1 cellular context compared by ENCODE assay signal in genomic region chr7:27161721-27162547, GRCh38.
TF ChIP-seq lines count a peak whose summit lies in the region.

No MANE protein-coding gene starts in this region.

TF ChIP-seq in WTC11, 78 proteins besides CTCF, POLR2A, EP300 and RAD21 (continued from another document):
- TF ChIP-seq, protein P1, sequence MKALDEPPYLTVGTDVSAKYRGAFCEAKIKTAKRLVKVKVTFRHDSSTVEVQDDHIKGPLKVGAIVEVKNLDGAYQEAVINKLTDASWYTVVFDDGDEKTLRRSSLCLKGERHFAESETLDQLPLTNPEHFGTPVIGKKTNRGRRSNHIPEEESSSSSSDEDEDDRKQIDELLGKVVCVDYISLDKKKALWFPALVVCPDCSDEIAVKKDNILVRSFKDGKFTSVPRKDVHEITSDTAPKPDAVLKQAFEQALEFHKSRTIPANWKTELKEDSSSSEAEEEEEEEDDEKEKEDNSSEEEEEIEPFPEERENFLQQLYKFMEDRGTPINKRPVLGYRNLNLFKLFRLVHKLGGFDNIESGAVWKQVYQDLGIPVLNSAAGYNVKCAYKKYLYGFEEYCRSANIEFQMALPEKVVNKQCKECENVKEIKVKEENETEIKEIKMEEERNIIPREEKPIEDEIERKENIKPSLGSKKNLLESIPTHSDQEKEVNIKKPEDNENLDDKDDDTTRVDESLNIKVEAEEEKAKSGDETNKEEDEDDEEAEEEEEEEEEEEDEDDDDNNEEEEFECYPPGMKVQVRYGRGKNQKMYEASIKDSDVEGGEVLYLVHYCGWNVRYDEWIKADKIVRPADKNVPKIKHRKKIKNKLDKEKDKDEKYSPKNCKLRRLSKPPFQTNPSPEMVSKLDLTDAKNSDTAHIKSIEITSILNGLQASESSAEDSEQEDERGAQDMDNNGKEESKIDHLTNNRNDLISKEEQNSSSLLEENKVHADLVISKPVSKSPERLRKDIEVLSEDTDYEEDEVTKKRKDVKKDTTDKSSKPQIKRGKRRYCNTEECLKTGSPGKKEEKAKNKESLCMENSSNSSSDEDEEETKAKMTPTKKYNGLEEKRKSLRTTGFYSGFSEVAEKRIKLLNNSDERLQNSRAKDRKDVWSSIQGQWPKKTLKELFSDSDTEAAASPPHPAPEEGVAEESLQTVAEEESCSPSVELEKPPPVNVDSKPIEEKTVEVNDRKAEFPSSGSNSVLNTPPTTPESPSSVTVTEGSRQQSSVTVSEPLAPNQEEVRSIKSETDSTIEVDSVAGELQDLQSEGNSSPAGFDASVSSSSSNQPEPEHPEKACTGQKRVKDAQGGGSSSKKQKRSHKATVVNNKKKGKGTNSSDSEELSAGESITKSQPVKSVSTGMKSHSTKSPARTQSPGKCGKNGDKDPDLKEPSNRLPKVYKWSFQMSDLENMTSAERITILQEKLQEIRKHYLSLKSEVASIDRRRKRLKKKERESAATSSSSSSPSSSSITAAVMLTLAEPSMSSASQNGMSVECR (CRISPR knock-in tag; IDR thresholded peaks at IDR 0.05; ENCODE audit: borderline replicate concordance), result no peak
- TF ChIP-seq MXD4 (CRISPR knock-in tag; IDR thresholded peaks at IDR 0.05; ENCODE audit: borderline replicate concordance) (no peak), ZNF281 (CRISPR knock-in tag; IDR thresholded peaks at IDR 0.05) (no peak), ZNF671 (CRISPR knock-in tag; IDR thresholded peaks at IDR 0.05) (no peak), EMX1 (CRISPR knock-in tag; IDR thresholded peaks at IDR 0.05) (no peak), NR3C1 (CRISPR knock-in tag; conservative IDR thresholded peaks at IDR 0.05; ENCODE audit: low read depth) (no peak), GRHL2 (CRISPR knock-in tag; IDR thresholded peaks at IDR 0.05; ENCODE audit: insufficient replicate concordance, severe bottlenecking) (no peak), NFE2L1 (CRISPR knock-in tag; IDR thresholded peaks at IDR 0.05) (no peak), ZNF232 (CRISPR knock-in tag; IDR thresholded peaks at IDR 0.05) (no peak), ZBTB43 (CRISPR knock-in tag; IDR thresholded peaks at IDR 0.05) (no peak), ATF1 (CRISPR knock-in tag; IDR thresholded peaks at IDR 0.05) (no peak), ZNF121 (CRISPR knock-in tag; IDR thresholded peaks at IDR 0.05) (no peak), JUN (CRISPR knock-in tag; IDR thresholded peaks at IDR 0.05) (no peak), ZNF423 (CRISPR knock-in tag; IDR thresholded peaks at IDR 0.05) (no peak)
- TF ChIP-seq, protein P2, sequence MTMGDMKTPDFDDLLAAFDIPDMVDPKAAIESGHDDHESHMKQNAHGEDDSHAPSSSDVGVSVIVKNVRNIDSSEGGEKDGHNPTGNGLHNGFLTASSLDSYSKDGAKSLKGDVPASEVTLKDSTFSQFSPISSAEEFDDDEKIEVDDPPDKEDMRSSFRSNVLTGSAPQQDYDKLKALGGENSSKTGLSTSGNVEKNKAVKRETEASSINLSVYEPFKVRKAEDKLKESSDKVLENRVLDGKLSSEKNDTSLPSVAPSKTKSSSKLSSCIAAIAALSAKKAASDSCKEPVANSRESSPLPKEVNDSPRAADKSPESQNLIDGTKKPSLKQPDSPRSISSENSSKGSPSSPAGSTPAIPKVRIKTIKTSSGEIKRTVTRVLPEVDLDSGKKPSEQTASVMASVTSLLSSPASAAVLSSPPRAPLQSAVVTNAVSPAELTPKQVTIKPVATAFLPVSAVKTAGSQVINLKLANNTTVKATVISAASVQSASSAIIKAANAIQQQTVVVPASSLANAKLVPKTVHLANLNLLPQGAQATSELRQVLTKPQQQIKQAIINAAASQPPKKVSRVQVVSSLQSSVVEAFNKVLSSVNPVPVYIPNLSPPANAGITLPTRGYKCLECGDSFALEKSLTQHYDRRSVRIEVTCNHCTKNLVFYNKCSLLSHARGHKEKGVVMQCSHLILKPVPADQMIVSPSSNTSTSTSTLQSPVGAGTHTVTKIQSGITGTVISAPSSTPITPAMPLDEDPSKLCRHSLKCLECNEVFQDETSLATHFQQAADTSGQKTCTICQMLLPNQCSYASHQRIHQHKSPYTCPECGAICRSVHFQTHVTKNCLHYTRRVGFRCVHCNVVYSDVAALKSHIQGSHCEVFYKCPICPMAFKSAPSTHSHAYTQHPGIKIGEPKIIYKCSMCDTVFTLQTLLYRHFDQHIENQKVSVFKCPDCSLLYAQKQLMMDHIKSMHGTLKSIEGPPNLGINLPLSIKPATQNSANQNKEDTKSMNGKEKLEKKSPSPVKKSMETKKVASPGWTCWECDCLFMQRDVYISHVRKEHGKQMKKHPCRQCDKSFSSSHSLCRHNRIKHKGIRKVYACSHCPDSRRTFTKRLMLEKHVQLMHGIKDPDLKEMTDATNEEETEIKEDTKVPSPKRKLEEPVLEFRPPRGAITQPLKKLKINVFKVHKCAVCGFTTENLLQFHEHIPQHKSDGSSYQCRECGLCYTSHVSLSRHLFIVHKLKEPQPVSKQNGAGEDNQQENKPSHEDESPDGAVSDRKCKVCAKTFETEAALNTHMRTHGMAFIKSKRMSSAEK (CRISPR knock-in tag; IDR thresholded peaks at IDR 0.05; ENCODE audit: borderline replicate concordance), result no peak
- TF ChIP-seq, protein P3, sequence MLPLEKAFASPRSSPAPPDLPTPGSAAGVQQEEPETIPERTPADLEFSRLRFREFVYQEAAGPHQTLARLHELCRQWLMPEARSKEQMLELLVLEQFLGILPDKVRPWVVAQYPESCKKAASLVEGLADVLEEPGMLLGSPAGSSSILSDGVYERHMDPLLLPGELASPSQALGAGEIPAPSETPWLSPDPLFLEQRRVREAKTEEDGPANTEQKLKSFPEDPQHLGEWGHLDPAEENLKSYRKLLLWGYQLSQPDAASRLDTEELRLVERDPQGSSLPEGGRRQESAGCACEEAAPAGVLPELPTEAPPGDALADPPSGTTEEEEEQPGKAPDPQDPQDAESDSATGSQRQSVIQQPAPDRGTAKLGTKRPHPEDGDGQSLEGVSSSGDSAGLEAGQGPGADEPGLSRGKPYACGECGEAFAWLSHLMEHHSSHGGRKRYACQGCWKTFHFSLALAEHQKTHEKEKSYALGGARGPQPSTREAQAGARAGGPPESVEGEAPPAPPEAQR (CRISPR knock-in tag; IDR thresholded peaks at IDR 0.05), result no peak
- TF ChIP-seq, protein P4, sequence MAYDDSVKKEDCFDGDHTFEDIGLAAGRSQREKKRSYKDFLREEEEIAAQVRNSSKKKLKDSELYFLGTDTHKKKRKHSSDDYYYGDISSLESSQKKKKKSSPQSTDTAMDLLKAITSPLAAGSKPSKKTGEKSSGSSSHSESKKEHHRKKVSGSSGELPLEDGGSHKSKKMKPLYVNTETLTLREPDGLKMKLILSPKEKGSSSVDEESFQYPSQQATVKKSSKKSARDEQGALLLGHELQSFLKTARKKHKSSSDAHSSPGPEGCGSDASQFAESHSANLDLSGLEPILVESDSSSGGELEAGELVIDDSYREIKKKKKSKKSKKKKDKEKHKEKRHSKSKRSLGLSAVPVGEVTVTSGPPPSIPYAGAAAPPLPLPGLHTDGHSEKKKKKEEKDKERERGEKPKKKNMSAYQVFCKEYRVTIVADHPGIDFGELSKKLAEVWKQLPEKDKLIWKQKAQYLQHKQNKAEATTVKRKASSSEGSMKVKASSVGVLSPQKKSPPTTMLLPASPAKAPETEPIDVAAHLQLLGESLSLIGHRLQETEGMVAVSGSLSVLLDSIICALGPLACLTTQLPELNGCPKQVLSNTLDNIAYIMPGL (CRISPR knock-in tag; IDR thresholded peaks at IDR 0.05), result no peak
